19 cellular contexts compared by ENCODE assay signal in the genomic region with DNA sequence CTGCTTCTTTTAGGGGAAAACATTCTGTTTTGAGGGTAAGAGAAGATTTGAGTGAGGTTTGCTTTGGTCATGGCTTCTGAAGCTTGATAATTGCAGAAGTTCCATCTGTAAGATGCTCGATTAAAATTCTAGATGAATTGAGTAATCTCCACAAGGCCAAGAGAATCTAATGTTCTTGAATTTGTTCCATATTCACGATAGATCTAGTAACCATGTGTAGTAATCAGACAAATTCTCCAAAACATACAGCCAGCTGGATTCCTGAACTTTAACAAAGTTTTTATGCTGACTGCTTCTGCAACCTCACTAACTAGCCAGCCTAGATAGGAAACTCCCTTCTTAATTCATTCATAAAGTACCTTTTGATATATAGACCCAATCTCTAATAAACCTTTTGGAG.
DNase-seq lines count a peak whose midpoint lies in the region; ATAC-seq and TF ChIP-seq lines count a peak whose summit lies in the region.
"Had no signal": no experiment of that assay in that cellular context is flagged by ENCODE, and none has a peak within 500 bp of the region (broad histone marks: within the 10 kb centered on the region; RNA-seq: fewer than 3 reads in every experiment).

No MANE protein-coding gene starts in this region.

- TF ChIP-seq CTCF in choroid plexus epithelial cell (conservative IDR thresholded peaks at IDR 0.05; ENCODE audit: low read depth, low read length) (no peak), lower lobe of right lung (IDR thresholded peaks at IDR 0.05) (no peak), spleen (IDR thresholded peaks at IDR 0.05 in 8 of 11, conservative IDR thresholded peaks at IDR 0.05 in 3 of 11) (no peak)

- H3K4me3 ChIP-seq in GM23248 (0 out of 2 replicates have a peak overlapping the region, but pooled peaks have one; percentile 12), choroid plexus epithelial cell (ENCODE audit: low read depth, low read length) (no peak overlapping the region), lower lobe of right lung (no peak overlapping the region), spleen (no peak overlapping the region)
- H3K4me3 ChIP-seq: Peyer's patch had no signal

- no peaks in the 10 kb centered on the region for H3K36me3 ChIP-seq in GM23248 (ENCODE audit: low read depth)
- no peaks in the 10 kb centered on the region for H3K36me3 ChIP-seq in lower lobe of right lung
- H3K36me3 ChIP-seq in spleen = no peaks in the 10 kb centered on the region
- H3K36me3 ChIP-seq: Peyer's patch had no signal

- no peaks in the 10 kb centered on the region for H3K79me2 ChIP-seq in GM23248 (ENCODE audit: insufficient read depth)

- no peak overlapping the region for H2AFZ ChIP-seq in GM23248

- TF ChIP-seq POLR2A in spleen (IDR thresholded peaks at IDR 0.05) = no peak

- peaks cover 89% of the 10 kb centered on the region for H3F3A ChIP-seq in GM23248 (ENCODE audit: insufficient read depth)

- ATAC-seq in lower lobe of right lung (no peak), esophagus mucosa (no peak), HG03432 (IDR thresholded peaks at IDR 0.05; ENCODE audit: unreplicated experiment) (no peak)
- ATAC-seq: HepG2; natural killer cell treated with Interleukin-12 subunit alpha and Interleukin-12 subunit beta and Interleukin-15 and Interleukin-18, amount 100 ng/mL, for 72 hours had no signal

- no peaks in the 10 kb centered on the region for H3K9me2 ChIP-seq in GM23248 (ENCODE audit: insufficient read depth)

- 10 to 21% methylated on average over 2 of the region's 2 CpGs for WGBS in GM23248 (ENCODE audit: low coverage in 1 of 2, low lambda C conversion rate in 2 of 2, missing lambda C conversion rate in 2 of 2), 2 experiments
- 66 to 87% (median 73%) methylated on average over 2 of the region's 2 CpGs for WGBS in spleen, 5 donors

- H3K9me3 ChIP-seq in GM23248 (ENCODE audit: low read depth) (no peaks in the 10 kb centered on the region), lower lobe of right lung (no peaks in the 10 kb centered on the region), spleen (no peaks in the 10 kb centered on the region)
- H3K9me3 ChIP-seq: Peyer's patch had no signal

- H3K27ac ChIP-seq in GM23248 (peak overlapping the region; percentile 98), lower lobe of right lung (peak overlapping the region; percentile 5), spleen (peak overlapping the region in 6 of 8 donors; percentile 1 to 71 (median 61))

- H3K4me1 ChIP-seq in GM23248 (ENCODE audit: insufficient read depth) (peaks cover 89% of the 10 kb centered on the region), lower lobe of right lung (peaks cover 32% of the 10 kb centered on the region), spleen (peaks cover 0 to 29% (median 11%) of the 10 kb centered on the region in 6 donors)

- peak overlapping the region; percentile 24 for H3K4me2 ChIP-seq in GM23248 (ENCODE audit: unreplicated experiment)

- intact Hi-C loops in lower lobe of right lung (cut with DNase I) (no loop called here), spleen (cut with DNase I; ENCODE audit: low total_unique reads) (no loop called here)

- H3K27me3 ChIP-seq in GM23248 (replicated peaks; ENCODE audit: insufficient read depth) = no peaks in the 10 kb centered on the region
- H3K27me3 ChIP-seq in lower lobe of right lung (ENCODE audit: low read depth) = no peaks in the 10 kb centered on the region
- H3K27me3 ChIP-seq in spleen (replicated peaks in 1 of 7) = peaks cover 0 to 28% (median 0%) of the 10 kb centered on the region in 7 donors
- H3K27me3 ChIP-seq: Peyer's patch had no signal

- H3K9ac ChIP-seq in GM23248 = peak overlapping the region; percentile 50

- no peaks in the 10 kb centered on the region for H4K20me1 ChIP-seq in GM23248 (ENCODE audit: insufficient read depth)

- DNase-seq in GM23248 (peak; percentile 60), choroid plexus epithelial cell (ENCODE audit: low read depth) (peak; percentile 85), lower lobe of right lung (no peak), spleen (no peak), NCI-H146 (lab: John Stamatoyannopoulos, UW) (no peak)
- no peak for DNase-seq in activated CD4-positive, alpha-beta T cell treated with anti-CD3 and anti-CD28 coated beads, Interleukin-2, amount 50 U/mL, for 48 hours
- DNase-seq: activated CD4-positive, alpha-beta T cell treated with anti-CD3 and anti-CD28 coated beads for 4 hours; activated CD8-positive, alpha-beta memory T cell treated with anti-CD3 and anti-CD28 coated beads, Interleukin-2, amount 50 U/mL, for 4 hours; H7; head of caudate nucleus; NCI-H1436 treated with DMSO at 0.1 percent for 48 hours; NCI-H2171 treated with DMSO at 0.1 percent for 48 hours; NCI-H774; Peyer's patch; stimulated activated naive CD4-positive, alpha-beta T cell had no signal

- in situ Hi-C loops in GM23248 (cut with MboI) = no loop called here

Comparison
In these comparisons a context has a peak if more than half of its experiments do, and no peak if none do; other contexts are left out.
1. DNase-seq: peak in GM23248 (single experiment) and choroid plexus epithelial cell (single experiment); none in lower lobe of right lung (single experiment), spleen (single experiment), activated CD4-positive, alpha-beta T cell treated with anti-CD3 and anti-CD28 coated beads, Interleukin-2, amount 50 U/mL, for 48 hours (0 of 2) and NCI-H146 (single experiment).
2. H3K27ac ChIP-seq: peak in every context shown above with its lines; median percentile 98 in GM23248; 61 in spleen; 5 in lower lobe of right lung.